In the genomic region with DNA sequence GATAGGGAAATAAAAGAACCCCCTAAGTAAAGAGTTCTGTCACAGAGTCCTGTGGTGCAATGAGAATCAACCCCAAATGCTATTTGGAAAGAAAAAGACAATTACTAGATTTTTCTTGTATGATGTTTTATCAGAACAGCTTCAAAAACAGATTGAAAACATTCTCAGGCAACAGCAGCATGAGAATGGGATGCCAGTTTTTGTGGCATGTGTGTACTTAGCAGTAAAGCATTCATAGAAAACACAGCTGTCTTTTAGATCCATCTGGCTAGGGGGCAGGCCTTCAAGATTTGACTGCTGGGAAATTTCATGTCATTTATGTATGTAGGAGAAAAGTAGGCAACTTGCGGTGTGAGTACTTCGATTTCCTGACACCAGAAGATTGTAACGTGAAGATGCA, we compare ENCODE assay signal across 18 cellular contexts.
DNase-seq lines count a peak whose midpoint lies in the region; TF ChIP-seq lines count a peak whose summit lies in the region.
"Had no signal": no experiment of that assay in that cellular context is flagged by ENCODE, and none has a peak within 500 bp of the region (broad histone marks: within the 10 kb centered on the region; RNA-seq: fewer than 3 reads in every experiment).

No MANE protein-coding gene starts in this region.

- DNase-seq in NCI-H82 (lab: John Stamatoyannopoulos, UW) (peak; percentile 10), NCI-H82 treated with DMSO at 0.1 percent for 48 hours (lab: John Stamatoyannopoulos, UW; ENCODE audit: unreplicated experiment) (no peak), brain pericyte (ENCODE audit: low read depth, low spot score) (peak; percentile 18), glutamatergic neuron (no peak), smooth muscle cell of the brain vasculature (ENCODE audit: low read depth, low spot score) (peak; percentile 39), T-helper 1 cell (no peak), NCI-H226 (no peak)
- no peak for DNase-seq in stimulated activated CD8-positive, alpha-beta memory T cell treated with anti-CD3 and anti-CD28 coated beads, Interleukin-4, amount 100 ng/mL, for 48 hours
- DNase-seq: BE2C; CD4-positive, alpha-beta T cell; CD8-positive, alpha-beta memory T cell; DMS 273 treated with DMSO at 0.1 percent for 48 hours; DMS79; EL; GDM1; GOT3; HFFc6 had no signal

- H3K36me3 Mint-ChIP-seq in glutamatergic neuron (ENCODE audit: unreplicated experiment) = no peaks in the 10 kb centered on the region
- H3K36me3 Mint-ChIP-seq: CD14-positive monocyte; CD8-positive, alpha-beta memory T cell had no signal

- TF ChIP-seq CTCF in glutamatergic neuron (IDR thresholded peaks at IDR 0.05; ENCODE audit: partially characterized antibody, unreplicated experiment) = no peak

- H3K4me1 Mint-ChIP-seq in glutamatergic neuron (ENCODE audit: low read depth, unreplicated experiment) = peaks cover 19% of the 10 kb centered on the region
- H3K4me1 Mint-ChIP-seq: CD8-positive, alpha-beta memory T cell had no signal

- peaks cover 2% of the 10 kb centered on the region for H3K9me3 Mint-ChIP-seq in glutamatergic neuron (ENCODE audit: unreplicated experiment)

- H3K27ac Mint-ChIP-seq in glutamatergic neuron (ENCODE audit: unreplicated experiment) = peak overlapping the region; percentile 72
- H3K27ac Mint-ChIP-seq: CD14-positive monocyte; CD4-positive, alpha-beta T cell; CD8-positive, alpha-beta memory T cell; HFFc6 had no signal

- H3K4me3 Mint-ChIP-seq in glutamatergic neuron (ENCODE audit: unreplicated experiment) = no peak overlapping the region
- H3K4me3 Mint-ChIP-seq: CD14-positive monocyte; CD4-positive, alpha-beta T cell; CD8-positive, alpha-beta memory T cell; HFFc6 had no signal

- no peaks in the 10 kb centered on the region for H3K27me3 Mint-ChIP-seq in glutamatergic neuron (ENCODE audit: unreplicated experiment)

Comparison
In these comparisons a context has a peak if more than half of its experiments do, and no peak if none do; other contexts are left out.
1. DNase-seq: peak in NCI-H82 (single experiment), brain pericyte (single experiment) and smooth muscle cell of the brain vasculature (single experiment); none in NCI-H82 treated with DMSO at 0.1 percent for 48 hours (single experiment), glutamatergic neuron (single experiment), T-helper 1 cell (0 of 5), NCI-H226 (single experiment) and stimulated activated CD8-positive, alpha-beta memory T cell treated with anti-CD3 and anti-CD28 coated beads, Interleukin-4, amount 100 ng/mL, for 48 hours (single experiment).